ENCODE assay signal across 8 cellular contexts in genomic region chr5:78984020-78984610, GRCh38. TPM values are rescaled to one million over a fixed set of nuclear protein-coding genes. Genes with fewer than 3 reads are reported as not detected.
DNase-seq lines count a peak whose midpoint lies in the region; ATAC-seq and TF ChIP-seq lines count a peak whose summit lies in the region.

No MANE protein-coding gene starts in this region.

- peak overlapping the region; percentile 54 for H4K91ac ChIP-seq in IMR-90 (ENCODE audit: insufficient read depth, low read depth, low read length)

- H3K9me3 ChIP-seq in IMR-90 (ENCODE audit: control insufficient read depth, insufficient read depth, low read length) (no peaks in the 10 kb centered on the region), suprapubic skin (no peaks in the 10 kb centered on the region)

- in situ Hi-C loops in IMR-90 (cut with MboI; ENCODE audit: low sequenced_read_pairs) = no loop called here

- TF ChIP-seq EP300 in suprapubic skin (IDR thresholded peaks at IDR 0.05) = no peak

- H3K4ac ChIP-seq in IMR-90 (ENCODE audit: low read depth, low read length) = peak overlapping the region; percentile 80

- BruUV-seq in IMR-90 (replicated peaks; lab: Mats Ljungman, UMichigan) = no TSS peak

- H3K56ac ChIP-seq in IMR-90 (ENCODE audit: extremely low read depth, insufficient read depth, low read length) = peak overlapping the region; percentile 67

- peak overlapping the region; percentile 41; the same call in 2 of the 3 replicates for H2BK15ac ChIP-seq in IMR-90 (ENCODE audit: low read depth, low read length)

- H2AK9ac ChIP-seq in IMR-90 (replicated peaks; ENCODE audit: low read depth, low read length, poor library complexity) = peak overlapping the region; percentile 79

- H3K23ac ChIP-seq in IMR-90 (ENCODE audit: low read depth, low read length) = peak overlapping the region; percentile 77

- peak overlapping the region; percentile 22; the same call in 1 of the 2 replicates for H3K18ac ChIP-seq in IMR-90 (ENCODE audit: low read depth, low read length)

- peaks cover 17 to 40% of the 10 kb centered on the region in 2 experiments for H3K79me1 ChIP-seq in IMR-90 (ENCODE audit: low read depth in 1 of 2, low read length in 2 of 2)

- peak overlapping the region; percentile 42; the same call in 1 of the 2 replicates for H2AK5ac ChIP-seq in IMR-90 (ENCODE audit: low read depth, low read length)

- peak overlapping the region; percentile 37 for H4K5ac ChIP-seq in IMR-90 (ENCODE audit: low read depth, low read length)

- intact Hi-C loops in IMR-90 (cut with micrococcal nuclease) = loop anchor here (5.0 to 10.0 kb wide), 2 partner anchors 38 to 1679 kb away; no protein-coding TSS in a partner anchor

- H3K27ac ChIP-seq in IMR-90 (ENCODE audit: insufficient read depth, low read length) (peak overlapping the region; percentile 79), angular gyrus (ENCODE audit: low read depth, low read length) (peak overlapping the region; percentile 91), suprapubic skin (peak overlapping the region; percentile 98)

- 0% methylated on average over 3 of the region's 19 CpGs; no CpG with 5 or more reads in 1 of the 2 experiments for WGBS in IMR-90 (ENCODE audit: extremely low coverage in 2 of 2, insufficient read length in 1 of 2), 2 experiments
- WGBS in suprapubic skin = 7% methylated on average over 19 of the region's 19 CpGs

- CTCF ChIA-PET in IMR-90 (lab: Yijun Ruan, JAX) = interaction anchor here (1.1 to 1.4 kb wide), 6 partner anchors 12 to 85 kb away, joined by 3 to 9 read pairs (median 3); no protein-coding TSS in a partner anchor

- TF ChIP-seq POLR2A in IMR-90 (IDR thresholded peaks at IDR 0.05; ENCODE audit: low read depth, low read length) (no peak), suprapubic skin (IDR thresholded peaks at IDR 0.05) (no peak)

- DNase-seq in NCI-H345 treated with DMSO at 0.1 percent for 48 hours (lab: John Stamatoyannopoulos, UW; ENCODE audit: unreplicated experiment) = peak; percentile 48
- no peak for DNase-seq in NCI-H345 (lab: John Stamatoyannopoulos, UW)
- peak; percentile 21 for DNase-seq in IMR-90
- peak; percentile 65 for DNase-seq in kidney glomerular epithelial cell (lab: John Stamatoyannopoulos, UW)
- DNase-seq in suprapubic skin (ENCODE audit: low spot score in 2 of 2) = no peak

- peak overlapping the region; percentile 88 for H2BK120ac ChIP-seq in IMR-90 (ENCODE audit: low read depth, low read length)

- H3K9ac ChIP-seq in IMR-90 (ENCODE audit: low read depth, low read length) = peak overlapping the region; percentile 52

- peak overlapping the region; percentile 40 for H2BK5ac ChIP-seq in IMR-90 (ENCODE audit: low read depth, low read length, poor library complexity, severe bottlenecking)

- H3K4me1 ChIP-seq in IMR-90 (ENCODE audit: control insufficient read depth, insufficient read depth, low read length) = peaks cover 7% of the 10 kb centered on the region
- H3K4me1 ChIP-seq in suprapubic skin = peaks cover 23% of the 10 kb centered on the region

- H3K4me3 ChIP-seq in IMR-90 (ENCODE audit: insufficient read depth, low read depth, low read length) = peak overlapping the region; percentile 72
- peak overlapping the region; percentile 95 for H3K4me3 ChIP-seq in suprapubic skin

- TF ChIP-seq CTCF in IMR-90 (conservative IDR thresholded peaks at IDR 0.05; ENCODE audit: low read depth, low read length) = no peak; the same call in 1 of the 2 replicates
- TF ChIP-seq CTCF in suprapubic skin (IDR thresholded peaks at IDR 0.05) = no peak

- ATAC-seq in IMR-90 (ENCODE audit: low read depth) = peak; percentile 5
- no peak for ATAC-seq in GM21381 (IDR thresholded peaks at IDR 0.05; ENCODE audit: unreplicated experiment)
- no peak for ATAC-seq in HG02973 (IDR thresholded peaks at IDR 0.05; ENCODE audit: unreplicated experiment)

- H3K36me3 ChIP-seq in IMR-90 (ENCODE audit: control insufficient read depth, insufficient read depth, low read length) (no peaks in the 10 kb centered on the region), suprapubic skin (no peaks in the 10 kb centered on the region)

- peak overlapping the region; percentile 72 to 94; a peak in 3 of 4 replicates for H4K8ac ChIP-seq in IMR-90 (ENCODE audit: low read depth in 2 of 2, low read length in 2 of 2)

- peak overlapping the region; percentile 96 for H2AFZ ChIP-seq in IMR-90 (replicated peaks; ENCODE audit: low read length, poor library complexity)

- H2BK20ac ChIP-seq in IMR-90 (ENCODE audit: low read depth, low read length) = peak overlapping the region; percentile 41

- TF ChIP-seq RAD21 in IMR-90 (IDR thresholded peaks at IDR 0.05; ENCODE audit: low read length) = no peak

- POLR2A ChIA-PET in IMR-90 (lab: Charles Lee; ENCODE audit: unreplicated experiment) = interaction anchor here (0.6 kb wide), 1 partner anchor 11 kb away, joined by 3 read pairs; no protein-coding TSS in a partner anchor

- H4K20me1 ChIP-seq in IMR-90 (ENCODE audit: insufficient read depth, low read length) = no peaks in the 10 kb centered on the region

- peak overlapping the region; percentile 96 for H3K4me2 ChIP-seq in IMR-90 (ENCODE audit: low read depth, low read length)

- peaks cover 7% of the 10 kb centered on the region for H3K9me1 ChIP-seq in IMR-90 (ENCODE audit: insufficient read depth, low read length)

- no peaks in the 10 kb centered on the region for H3K27me3 ChIP-seq in IMR-90 (ENCODE audit: control insufficient read depth, insufficient read depth, low read length)
- H3K27me3 ChIP-seq in suprapubic skin = no peaks in the 10 kb centered on the region

- dilution Hi-C loops in IMR-90 (cut with HindIII; ENCODE audit: low sequenced_read_pairs, unreplicated experiment) = no loop called here

- H3K14ac ChIP-seq in IMR-90 (replicated peaks; ENCODE audit: low read depth, low read length) = peak overlapping the region; percentile 93

TF ChIP-seq in IMR-90, 13 proteins besides CTCF, POLR2A, EP300 and RAD21:
- TF ChIP-seq SMC3 (IDR thresholded peaks at IDR 0.05; ENCODE audit: low read depth, low read length) = no peak
- TF ChIP-seq MAZ (IDR thresholded peaks at IDR 0.05; ENCODE audit: borderline replicate concordance, low read depth, low read length) = no peak
- TF ChIP-seq FOS (IDR thresholded peaks at IDR 0.05; ENCODE audit: low read depth, low read length) = no peak
- TF ChIP-seq NFE2L2 (IDR thresholded peaks at IDR 0.05; ENCODE audit: low read depth, low read length) = no peak
- no peak for TF ChIP-seq RCOR1 (IDR thresholded peaks at IDR 0.05; ENCODE audit: insufficient replicate concordance, low read length)
- TF ChIP-seq RFX5 (IDR thresholded peaks at IDR 0.05; ENCODE audit: low read depth, low read length) = no peak

RNA-seq across cellular contexts. Expression of gene ARSB, which starts 1.0 kb away (rescaled TPM):
- total RNA-seq in IMR-90 (2012; rRNA removed) (14.7 and 16.0 TPM in 2 replicates), suprapubic skin (1 to 10 TPM; 3.1 to 5.1 (median 3.4) TPM)
- 16.3 TPM in 2 replicates for polyA plus RNA-seq in IMR-90 (2012; rRNA removed)
- 11.7 and 12.5 TPM in 2 replicates for polyA plus RNA-seq in IMR-90 (2012; cell fraction: cytosol; rRNA removed)
- polyA plus RNA-seq in IMR-90 (2012; cell fraction: nucleus; rRNA removed; ENCODE audit: low replicate concordance) = 3.4 and 7.0 TPM in 2 replicates

Comparison
In these comparisons a context has a peak if more than half of its experiments do, and no peak if none do; other contexts are left out.
1. DNase-seq: peak in NCI-H345 treated with DMSO at 0.1 percent for 48 hours (single experiment), IMR-90 (single experiment) and kidney glomerular epithelial cell (single experiment); none in NCI-H345 (single experiment) and suprapubic skin (0 of 2).
2. Peak in every context shown above with its lines, with median percentiles within 50 percentile points of each other: H3K27ac ChIP-seq.